ENCODE assay signal across 25 cellular contexts in the genomic region with DNA sequence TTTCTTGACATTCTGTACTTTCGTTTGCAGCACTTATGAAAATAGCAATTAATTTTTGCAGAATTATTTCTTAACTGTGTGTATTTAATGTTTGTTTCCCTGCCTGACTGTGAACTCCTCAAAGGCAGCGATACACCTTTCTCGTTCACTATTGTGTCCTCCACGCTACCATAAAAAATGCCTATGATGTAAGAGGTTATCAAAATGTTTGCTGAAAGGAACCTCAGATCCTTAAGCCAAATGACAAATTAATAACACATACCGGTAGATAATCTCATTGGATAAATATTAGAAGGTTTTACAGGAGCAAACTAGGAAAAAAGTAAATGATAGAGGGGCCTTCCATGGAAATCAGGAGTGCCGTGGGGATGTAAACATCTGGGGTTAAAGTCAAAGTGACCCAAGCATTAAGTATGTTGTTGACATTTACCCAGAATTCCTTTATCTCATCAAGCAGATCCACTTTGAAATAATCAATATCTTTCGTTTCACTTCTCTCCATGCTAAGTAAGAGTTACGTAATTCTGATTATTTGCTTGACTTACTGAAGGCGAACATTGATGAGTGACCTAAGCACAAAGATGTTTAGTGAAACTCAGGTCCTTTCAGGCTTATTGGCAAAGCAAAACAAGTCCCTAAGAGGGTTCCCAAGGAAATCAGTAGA. TPM values are rescaled to one million over a fixed set of nuclear protein-coding genes. Genes with fewer than 3 reads are reported as not detected.
DNase-seq lines count a peak whose midpoint lies in the region; ATAC-seq, FAIRE-seq and TF ChIP-seq lines count a peak whose summit lies in the region.
"Had no signal": no experiment of that assay in that cellular context is flagged by ENCODE, and none has a peak within 500 bp of the region (broad histone marks: within the 10 kb centered on the region; RNA-seq: fewer than 3 reads in every experiment).

No MANE protein-coding gene starts in this region.

- intact Hi-C loops in Calu3 (cut with micrococcal nuclease; ENCODE audit: unreplicated experiment) (loop anchor here (5.0 kb wide), 1 partner anchor 41 kb away; no protein-coding TSS in a partner anchor), K562 (cut with micrococcal nuclease) (no loop called here), posterior cingulate gyrus (cut with DNase I) (no loop called here)

- DNase-seq in Calu3 = no peak
- no peak for DNase-seq in K562 (ENCODE audit: extremely low read depth in 1 of 4, low spot score in 3 of 4)
- no peak for DNase-seq in hepatocyte (ENCODE audit: low spot score)
- no peak for DNase-seq in progenitor cell of endocrine pancreas (ENCODE audit: low spot score, unreplicated experiment)
- DNase-seq in NCI-H187 (lab: John Stamatoyannopoulos, UW) = no peak
- no peak for DNase-seq in posterior cingulate gyrus
- no peak for DNase-seq in effector memory CD8-positive, alpha-beta T cell
- DNase-seq: 8988T; ACHN; AML-193; BE2C; CD4-positive, alpha-beta T cell; CD8-positive, alpha-beta memory T cell; DMS153; DND-41; GM23248; H7; HCEC 1CT had no signal

- H3K9me2 ChIP-seq in hepatocyte (replicated peaks; ENCODE audit: insufficient read depth) = no peaks in the 10 kb centered on the region

- ATAC-seq in K562 (no peak), HG03565 (IDR thresholded peaks at IDR 0.05; ENCODE audit: unreplicated experiment) (no peak)
- ATAC-seq in effector memory CD8-positive, alpha-beta T cell (replicated peaks) = no peak
- ATAC-seq: A549 had no signal

- no peaks in the 10 kb centered on the region for H3K9me3 ChIP-seq in K562 (replicated peaks; ENCODE audit: control insufficient read depth, insufficient read depth, low read depth, low read length)
- H3K9me3 ChIP-seq in hepatocyte (ENCODE audit: low read depth) = no peaks in the 10 kb centered on the region
- H3K9me3 ChIP-seq: A549, BE2C had no signal

- H3K4me3 ChIP-seq in K562 = no peak overlapping the region
- no peak overlapping the region for H3K4me3 ChIP-seq in hepatocyte
- H3K4me3 ChIP-seq: A549; BLaER1 treated with 17β-estradiol and CSF1 and Interleukin-3, amounts not matched to agents 10 nM and 100 nM; GM23248 had no signal

- H3K4me1 Mint-ChIP-seq in Calu3 (ENCODE audit: low read depth, unreplicated experiment) = peaks cover 34% of the 10 kb centered on the region
- H3K4me1 Mint-ChIP-seq in progenitor cell of endocrine pancreas (ENCODE audit: low read depth) = peaks cover 38% of the 10 kb centered on the region
- H3K4me1 Mint-ChIP-seq in effector memory CD8-positive, alpha-beta T cell (ENCODE audit: low read depth in 2 of 2) = no peaks in the 10 kb centered on the region
- H3K4me1 Mint-ChIP-seq: CD14-positive monocyte; CD8-positive, alpha-beta memory T cell had no signal

- in situ Hi-C loops in K562 (cut with MboI) = no loop called here

- H3K4me1 ChIP-seq in K562 (replicated peaks in 1 of 2; ENCODE audit: control insufficient read depth in 2 of 2, insufficient read depth in 2 of 2, low read length in 2 of 2) (no peaks in the 10 kb centered on the region; a peak in 1 of 5 replicates), hepatocyte (ENCODE audit: insufficient read depth) (peaks cover 7% of the 10 kb centered on the region)
- H3K4me1 ChIP-seq: A549; BE2C; BLaER1 treated with 17β-estradiol and CSF1 and Interleukin-3, amounts not matched to agents 10 nM and 100 nM had no signal

- peak overlapping the region; percentile 48; the same call in 1 of the 2 replicates for H2AFZ ChIP-seq in K562 (ENCODE audit: low read depth, low read length)
- H2AFZ ChIP-seq in hepatocyte = no peak overlapping the region
- H2AFZ ChIP-seq: GM23248 had no signal

- no peaks in the 10 kb centered on the region for H3K27me3 ChIP-seq in K562 (ENCODE audit: control insufficient read depth in 2 of 2, insufficient read depth in 2 of 2, low read length in 2 of 2)
- H3K27me3 ChIP-seq in hepatocyte = no peaks in the 10 kb centered on the region
- H3K27me3 ChIP-seq: BE2C; BLaER1 treated with 17β-estradiol and CSF1 and Interleukin-3, amounts not matched to agents 10 nM and 100 nM had no signal

- no peaks in the 10 kb centered on the region for H3K9me1 ChIP-seq in K562 (ENCODE audit: control insufficient read depth, insufficient read depth, low read length)

- H3K27ac ChIP-seq in K562 (ENCODE audit: extremely low read depth, low read depth, low read length) = no peak overlapping the region
- H3K27ac ChIP-seq in hepatocyte = peak overlapping the region; percentile 51
- H3K27ac ChIP-seq: A549; BLaER1 treated with 17β-estradiol and CSF1 and Interleukin-3, amounts not matched to agents 10 nM and 100 nM; GM23248 had no signal

- H4K20me1 ChIP-seq in K562 (replicated peaks; ENCODE audit: control insufficient read depth, insufficient read depth, low read length) (no peaks in the 10 kb centered on the region), hepatocyte (ENCODE audit: insufficient read depth, poor library complexity, severe bottlenecking) (no peaks in the 10 kb centered on the region)
- H4K20me1 ChIP-seq: BLaER1 treated with 17β-estradiol and CSF1 and Interleukin-3, amounts not matched to agents 10 nM and 100 nM had no signal

- FAIRE-seq in K562 (lab: Jason Lieb, UNC) = no peak
- FAIRE-seq: A549, G401.6, GM19239, H1 had no signal

- no peak overlapping the region for H3K9ac ChIP-seq in K562 (ENCODE audit: insufficient read depth in 1 of 2, low read depth in 2 of 2, low read length in 2 of 2)
- H3K9ac ChIP-seq: BLaER1 treated with 17β-estradiol and CSF1 and Interleukin-3, amounts not matched to agents 10 nM and 100 nM; GM23248 had no signal

- H3K27ac Mint-ChIP-seq in Calu3 (ENCODE audit: unreplicated experiment) (peak overlapping the region; percentile 56), progenitor cell of endocrine pancreas (peak overlapping the region; percentile 95)
- no peak overlapping the region for H3K27ac Mint-ChIP-seq in effector memory CD8-positive, alpha-beta T cell
- H3K27ac Mint-ChIP-seq: CD14-positive monocyte; CD4-positive, alpha-beta T cell; CD8-positive, alpha-beta memory T cell had no signal

- CTCF ChIA-PET in Calu3 (lab: Charles Lee) = no interaction called here
- CTCF ChIA-PET in K562 (lab: Yijun Ruan, JAX; ENCODE audit: low intra/inter-chr PET ratio) = no interaction called here

- H3K27me3 Mint-ChIP-seq in Calu3 (ENCODE audit: unreplicated experiment) (no peaks in the 10 kb centered on the region), progenitor cell of endocrine pancreas (no peaks in the 10 kb centered on the region)
- peaks cover 36 to 51% of the 10 kb centered on the region in 2 donors for H3K27me3 Mint-ChIP-seq in effector memory CD8-positive, alpha-beta T cell

- H3K4me3 Mint-ChIP-seq in Calu3 (ENCODE audit: low read depth, unreplicated experiment) (no peak overlapping the region), progenitor cell of endocrine pancreas (ENCODE audit: low read depth) (peak overlapping the region; percentile 5)
- H3K4me3 Mint-ChIP-seq in effector memory CD8-positive, alpha-beta T cell = no peak overlapping the region
- H3K4me3 Mint-ChIP-seq: CD14-positive monocyte; CD4-positive, alpha-beta T cell; CD8-positive, alpha-beta memory T cell had no signal

- H3K36me3 Mint-ChIP-seq in Calu3 (ENCODE audit: insufficient read depth, unreplicated experiment) = peaks cover 7% of the 10 kb centered on the region
- H3K36me3 Mint-ChIP-seq in progenitor cell of endocrine pancreas (ENCODE audit: insufficient read depth) = peaks cover 3% of the 10 kb centered on the region
- no peaks in the 10 kb centered on the region for H3K36me3 Mint-ChIP-seq in effector memory CD8-positive, alpha-beta T cell (ENCODE audit: insufficient read depth)
- H3K36me3 Mint-ChIP-seq: CD14-positive monocyte had no signal

- TF ChIP-seq RAD21 in K562 (CRISPR knock-in tag; conservative IDR thresholded peaks at IDR 0.05 in 1 of 2, IDR thresholded peaks at IDR 0.05 in 1 of 2) = no peak

- H3K4me2 ChIP-seq in K562 (ENCODE audit: insufficient read depth, low read length) = no peak overlapping the region
- peak overlapping the region; percentile 49 for H3K4me2 ChIP-seq in hepatocyte
- H3K4me2 ChIP-seq: A549; BLaER1 treated with 17β-estradiol and CSF1 and Interleukin-3, amounts not matched to agents 10 nM and 100 nM had no signal

- BruUV-seq in Calu3 (replicated peaks; lab: Mats Ljungman, UMichigan) = no TSS peak
- no TSS peak for BruUV-seq in K562 (replicated peaks; lab: Mats Ljungman, UMichigan)

- TF ChIP-seq EP300 in K562 (IDR thresholded peaks at IDR 0.05; ENCODE audit: low read length) = no peak

- POLR2A ChIA-PET in K562 (lab: Yijun Ruan, JAX) = no interaction called here

- no peaks in the 10 kb centered on the region for H3K36me3 ChIP-seq in K562 (ENCODE audit: control insufficient read depth, insufficient read depth, low read length)
- H3K36me3 ChIP-seq in hepatocyte (replicated peaks; ENCODE audit: insufficient read depth, low read depth) = no peaks in the 10 kb centered on the region
- H3K36me3 ChIP-seq: BE2C; BLaER1 treated with 17β-estradiol and CSF1 and Interleukin-3, amounts not matched to agents 10 nM and 100 nM had no signal

- TF ChIP-seq CTCF in Calu3 (IDR thresholded peaks at IDR 0.05; ENCODE audit: unreplicated experiment) (no peak), K562 (IDR thresholded peaks at IDR 0.05 in 2 of 3, conservative IDR thresholded peaks at IDR 0.05 in 1 of 3; ENCODE audit: insufficient read depth in 2 of 3, low read depth in 1 of 3, low read length in 3 of 3) (no peak), hepatocyte (IDR thresholded peaks at IDR 0.05; ENCODE audit: poor library complexity) (no peak), progenitor cell of endocrine pancreas (IDR thresholded peaks at IDR 0.05; ENCODE audit: unreplicated experiment) (no peak)

- no peaks in the 10 kb centered on the region for H3K79me2 ChIP-seq in K562 (ENCODE audit: control insufficient read depth, insufficient read depth, low read length)
- H3K79me2 ChIP-seq in hepatocyte = no peaks in the 10 kb centered on the region

- TF ChIP-seq POLR2A in K562 (conservative IDR thresholded peaks at IDR 0.05) = no peak

- 64% methylated on average over 9 of the region's 9 CpGs for WGBS in K562 (ENCODE audit: insufficient coverage, low coverage, missing lambda C conversion rate)
- 58% methylated on average over 9 of the region's 9 CpGs for WGBS in hepatocyte (ENCODE audit: low lambda C conversion rate, missing lambda C conversion rate)

- H3K9me3 Mint-ChIP-seq in Calu3 (ENCODE audit: low read depth, unreplicated experiment) (peaks cover 4% of the 10 kb centered on the region), progenitor cell of endocrine pancreas (ENCODE audit: low read depth) (peaks cover 7% of the 10 kb centered on the region)
- no peaks in the 10 kb centered on the region for H3K9me3 Mint-ChIP-seq in effector memory CD8-positive, alpha-beta T cell
- H3K9me3 Mint-ChIP-seq: CD4-positive, alpha-beta T cell had no signal

RNA-seq across cellular contexts. Expression of a gene that starts 2.6 kb away (rescaled TPM):
- not detected in 2 replicates for total RNA-seq in Calu3 (2022)
- total RNA-seq in K562 (2011; cell fraction: chromatin; rRNA removed; ENCODE audit: low replicate concordance) = not detected in 2 replicates
- not detected in 2 replicates for total RNA-seq in K562 (2011; cell fraction: nucleolus; rRNA removed)
- total RNA-seq in K562 (2011; cell fraction: nucleoplasm; rRNA removed) = not detected in 2 replicates
- not detected in 2 replicates for total RNA-seq in K562 (2014; rRNA removed)
- total RNA-seq in K562 (2014; rRNA removed; fragmentation: Illumina TruSeq; extraction: Trizol) = not detected in 2 replicates
- total RNA-seq in K562 (2015; rRNA removed; fragmentation: Illumina TruSeq; extraction: Trizol) = not detected in 2 replicates
- total RNA-seq in K562 (2021) = not detected in 2 replicates
- 0.09 and 0.15 TPM in 2 replicates for polyA plus RNA-seq in K562 (2011; rRNA removed)
- polyA plus RNA-seq in K562 (2011; cell fraction: cytosol; rRNA removed) = 0.09 and 0.12 TPM in 2 replicates
- not detected in 2 replicates for polyA plus RNA-seq in K562 (2011; cell fraction: nucleus; rRNA removed)
- polyA plus RNA-seq in K562 (2012) = 0.28 TPM in 1 of 2 replicates, not detected in the other
- 0.21 TPM in 1 of 2 replicates, not detected in the other for polyA plus RNA-seq in K562 (2014; fragmentation: Illumina TruSeq; extraction: Trizol)
- under 1 TPM in 1 of 2 experiments, not detected in 1; 0.32 TPM for polyA plus RNA-seq in K562 (2014; fragmentation: Nextera tagmentation; extraction: Ambion mirVana)
- polyA plus RNA-seq in K562 (2014; rRNA removed) = 0.09 TPM in 1 of 2 replicates, not detected in the other
- polyA minus RNA-seq in K562 (2011; rRNA and poly(A)+ RNA removed) = not detected in 2 replicates
- not detected in 2 replicates for polyA minus RNA-seq in K562 (2011; cell fraction: cytosol; rRNA and poly(A)+ RNA removed)
- not detected in 2 replicates for polyA minus RNA-seq in K562 (2011; cell fraction: nucleus; rRNA and poly(A)+ RNA removed)
- not detected in 2 replicates for total RNA-seq in hepatocyte
- 0.24 TPM in 1 of 2 replicates, not detected in the other for polyA plus RNA-seq in hepatocyte
- total RNA-seq in progenitor cell of endocrine pancreas = 0.49 TPM in 1 of 2 replicates, not detected in the other
- total RNA-seq: CD4-positive, alpha-beta T cell; CD8-positive, alpha-beta memory T cell; GM23248; H1; H7 had no signal
- polyA plus RNA-seq: A549; CD14-positive monocyte; CD8-positive, alpha-beta memory T cell; GM23248; H1 had no signal

RNA-seq across cellular contexts. Expression of a gene that starts 9.7 kb away (rescaled TPM):
- total RNA-seq in Calu3 (2022) (335 and 428 TPM in 2 replicates), K562 (2014; rRNA removed) (3.8 TPM in 2 replicates), K562 (2014; rRNA removed; fragmentation: Illumina TruSeq; extraction: Trizol) (7.1 and 8.0 TPM in 2 replicates), K562 (2015; rRNA removed; fragmentation: Illumina TruSeq; extraction: Trizol) (17.9 and 18.8 TPM in 2 replicates), K562 (2021) (4.6 and 6.6 TPM in 2 replicates), hepatocyte (35.6 and 54.1 TPM in 2 replicates), progenitor cell of endocrine pancreas (3.2 and 3.5 TPM in 2 replicates)
- total RNA-seq in K562 (2011; cell fraction: chromatin; rRNA removed; ENCODE audit: low replicate concordance) = 0.51 and 0.55 TPM in 2 replicates
- 0.66 and 0.67 TPM in 2 replicates for total RNA-seq in K562 (2011; cell fraction: nucleolus; rRNA removed)
- 1.1 and 1.2 TPM in 2 replicates for total RNA-seq in K562 (2011; cell fraction: nucleoplasm; rRNA removed)
- polyA plus RNA-seq in K562 (2011; rRNA removed) (0.63 and 1.4 TPM in 2 replicates), K562 (2014; fragmentation: Illumina TruSeq; extraction: Trizol) (9.5 and 10.4 TPM in 2 replicates), K562 (2014; fragmentation: Nextera tagmentation; extraction: Ambion mirVana) (10 to 100 TPM; 19.0 to 25.9 TPM), K562 (2014; rRNA removed) (4.8 and 5.1 TPM in 2 replicates), hepatocyte (27.8 and 28.2 TPM in 2 replicates)
- polyA plus RNA-seq in K562 (2011; cell fraction: cytosol; rRNA removed) = 0.57 and 1.6 TPM in 2 replicates
- polyA plus RNA-seq in K562 (2011; cell fraction: nucleus; rRNA removed) = 0.46 and 0.94 TPM in 2 replicates
- 23.1 and 72.9 TPM in 2 replicates for polyA plus RNA-seq in K562 (2012)
- 0.74 and 1.6 TPM in 2 replicates for polyA minus RNA-seq in K562 (2011; rRNA and poly(A)+ RNA removed)
- 4.6 TPM in 1 of 2 replicates, not detected in the other for polyA minus RNA-seq in K562 (2011; cell fraction: cytosol; rRNA and poly(A)+ RNA removed)
- 0.33 TPM in 1 of 2 replicates, not detected in the other for polyA minus RNA-seq in K562 (2011; cell fraction: nucleus; rRNA and poly(A)+ RNA removed)
- total RNA-seq: CD4-positive, alpha-beta T cell; CD8-positive, alpha-beta memory T cell; GM23248; H1; H7 had no signal
- polyA plus RNA-seq: CD14-positive monocyte; CD8-positive, alpha-beta memory T cell; GM23248; H1 had no signal

RNA-seq across cellular contexts. Expression of a gene that starts 30.7 kb away (rescaled TPM):
- total RNA-seq in Calu3 (2022) (not detected in 2 replicates), K562 (2014; rRNA removed) (0.23 and 0.37 TPM in 2 replicates), K562 (2014; rRNA removed; fragmentation: Illumina TruSeq; extraction: Trizol) (0.45 and 0.58 TPM in 2 replicates), K562 (2015; rRNA removed; fragmentation: Illumina TruSeq; extraction: Trizol) (0.40 and 0.53 TPM in 2 replicates), K562 (2021) (0.62 and 0.72 TPM in 2 replicates), hepatocyte (60.8 and 83.0 TPM in 2 replicates), progenitor cell of endocrine pancreas (17.9 and 27.1 TPM in 2 replicates)
- total RNA-seq in K562 (2011; cell fraction: chromatin; rRNA removed; ENCODE audit: low replicate concordance) = not detected in 2 replicates
- 0.33 TPM in 1 of 2 replicates, not detected in the other for total RNA-seq in K562 (2011; cell fraction: nucleolus; rRNA removed)
- total RNA-seq in K562 (2011; cell fraction: nucleoplasm; rRNA removed) = not detected in 2 replicates
- polyA plus RNA-seq in K562 (2011; rRNA removed) (0.07 and 0.11 TPM in 2 replicates), K562 (2014; fragmentation: Illumina TruSeq; extraction: Trizol) (0.58 and 0.76 TPM in 2 replicates), K562 (2014; fragmentation: Nextera tagmentation; extraction: Ambion mirVana) (under 1 TPM; 0.39 to 0.83 TPM), K562 (2014; rRNA removed) (0.49 and 0.54 TPM in 2 replicates), hepatocyte (45.2 and 46.7 TPM in 2 replicates)
- 0.24 TPM in 1 of 2 replicates, not detected in the other for polyA plus RNA-seq in K562 (2011; cell fraction: cytosol; rRNA removed)
- polyA plus RNA-seq in K562 (2011; cell fraction: nucleus; rRNA removed) = 0.40 TPM in 1 of 2 replicates, not detected in the other
- 0.14 and 0.20 TPM in 2 replicates for polyA plus RNA-seq in K562 (2012)
- 0.35 TPM in 1 of 2 replicates, not detected in the other for polyA minus RNA-seq in K562 (2011; rRNA and poly(A)+ RNA removed)
- polyA minus RNA-seq in K562 (2011; cell fraction: cytosol; rRNA and poly(A)+ RNA removed) = not detected in 2 replicates
- polyA minus RNA-seq in K562 (2011; cell fraction: nucleus; rRNA and poly(A)+ RNA removed) = not detected in 2 replicates
- total RNA-seq: CD4-positive, alpha-beta T cell; CD8-positive, alpha-beta memory T cell; GM23248; H1; H7 had no signal
- polyA plus RNA-seq: A549; CD14-positive monocyte; CD8-positive, alpha-beta memory T cell; GM23248; H1 had no signal

Comparison
In these comparisons a context has a peak if more than half of its experiments do, and no peak if none do; other contexts are left out.
1. H3K27ac Mint-ChIP-seq: peak in Calu3 (single experiment) and progenitor cell of endocrine pancreas (single experiment); none in effector memory CD8-positive, alpha-beta T cell (0 of 2).
2. RNA of a gene that starts 30.7 kb away (total RNA-seq): 60.8 to 83.0 TPM in hepatocyte and 17.9 to 27.1 TPM in progenitor cell of endocrine pancreas; 0.23 to 0.72 TPM in K562 and not detected in Calu3; every median in the first group is over 10 times any median in the second.